Comparison of ENCODE assay signal across 1 cellular context in the genomic region with DNA sequence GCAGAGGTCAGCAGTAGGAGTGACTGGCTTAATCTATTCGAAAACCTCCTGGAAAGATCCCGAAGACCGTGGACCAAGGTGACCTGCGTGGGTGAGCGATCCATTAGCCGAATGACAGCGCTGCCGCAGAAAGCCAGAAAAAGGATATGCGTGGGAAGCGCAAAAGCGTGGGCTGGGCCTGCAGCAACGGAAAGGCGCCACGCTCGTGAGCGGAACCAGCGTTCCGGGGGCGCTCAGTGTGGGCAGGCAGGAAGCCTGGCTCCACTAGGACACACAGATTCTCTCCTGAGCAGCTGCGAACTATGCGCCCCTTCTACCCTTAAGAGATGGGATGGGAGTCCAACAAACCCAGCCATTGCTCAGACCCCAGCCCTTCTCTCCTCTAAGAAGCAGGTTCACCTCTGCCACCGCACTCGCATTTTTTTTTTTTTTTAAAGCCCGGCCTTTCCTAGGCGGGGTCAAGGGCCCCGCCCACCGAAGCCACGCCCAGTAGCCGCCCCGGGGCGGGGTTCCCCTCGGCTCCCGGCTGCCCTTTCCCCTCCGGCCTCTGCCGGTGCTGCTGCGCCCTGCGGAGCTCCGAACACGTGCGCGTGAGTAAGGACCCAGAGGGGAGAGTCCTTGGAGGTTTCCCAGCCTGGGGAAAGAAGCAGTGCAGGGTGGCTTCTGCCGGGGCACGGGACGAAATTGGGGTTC.
TF ChIP-seq lines count a peak whose summit lies in the region.

No MANE protein-coding gene starts in this region.

TF ChIP-seq in HepG2, 621 proteins besides CTCF, POLR2A, EP300 and RAD21 (continued from another document and continues in another):
- TF ChIP-seq ZFP41 (CRISPR knock-in tag; IDR thresholded peaks at IDR 0.05; ENCODE audit: borderline replicate concordance) (no peak), ELF1 (CRISPR knock-in tag; IDR thresholded peaks at IDR 0.05) (0 out of 2 replicates have a peak, but pooled peaks have one; percentile 41), NCOA5 (CRISPR knock-in tag; IDR thresholded peaks at IDR 0.05) (0 out of 2 replicates have a peak, but pooled peaks have one; percentile 23), TBX2 (CRISPR knock-in tag; IDR thresholded peaks at IDR 0.05; ENCODE audit: borderline replicate concordance) (peak; percentile 63), ZNF563 (CRISPR knock-in tag; IDR thresholded peaks at IDR 0.05) (0 out of 2 replicates have a peak, but pooled peaks have one; percentile 13), KLF12 (CRISPR knock-in tag; IDR thresholded peaks at IDR 0.05; ENCODE audit: borderline replicate concordance) (0 out of 2 replicates have a peak, but pooled peaks have one; percentile 27), ZFY (CRISPR knock-in tag; IDR thresholded peaks at IDR 0.05) (peak; percentile 86), HOXA3 (CRISPR knock-in tag; IDR thresholded peaks at IDR 0.05) (peak; percentile 60; the same call in 1 of the 2 replicates), ZFP62 (CRISPR knock-in tag; IDR thresholded peaks at IDR 0.05) (no peak), ZNF263 (CRISPR knock-in tag; IDR thresholded peaks at IDR 0.05) (peak; percentile 60; the same call in 1 of the 2 replicates), ZNF274 (CRISPR knock-in tag; IDR thresholded peaks at IDR 0.05) (no peak), KDM2A (CRISPR knock-in tag; IDR thresholded peaks at IDR 0.05; ENCODE audit: borderline replicate concordance, low read depth) (peak; percentile 52; the same call in 1 of the 2 replicates), MTF1 (CRISPR knock-in tag; IDR thresholded peaks at IDR 0.05) (no peak), RNF2 (conservative IDR thresholded peaks at IDR 0.05; ENCODE audit: low read depth) (0 out of 2 replicates have a peak, but pooled peaks have one; percentile 49), NCOR1 (IDR thresholded peaks at IDR 0.05; ENCODE audit: borderline replicate concordance, low read length) (peak; percentile 29; the same call in 1 of the 2 replicates), SP1 (IDR thresholded peaks at IDR 0.05) (no peak), SP1 (CRISPR knock-in tag; IDR thresholded peaks at IDR 0.05) (peak; percentile 80), ZNF180 (CRISPR knock-in tag; IDR thresholded peaks at IDR 0.05; ENCODE audit: borderline replicate concordance, low read depth) (0 out of 2 replicates have a peak, but pooled peaks have one; percentile 18), NFYC (CRISPR knock-in tag; IDR thresholded peaks at IDR 0.05) (no peak), ZNF329 (CRISPR knock-in tag; IDR thresholded peaks at IDR 0.05; ENCODE audit: low read depth) (0 out of 2 replicates have a peak, but pooled peaks have one; percentile 64), TAF1 (CRISPR knock-in tag; IDR thresholded peaks at IDR 0.05) (peak; percentile 97), MTA3 (CRISPR knock-in tag; IDR thresholded peaks at IDR 0.05) (no peak), TOE1 (CRISPR knock-in tag; IDR thresholded peaks at IDR 0.05) (peak; percentile 77; the same call in 1 of the 2 replicates), SMAD9 (CRISPR knock-in tag; IDR thresholded peaks at IDR 0.05) (no peak), NR1H2 (CRISPR knock-in tag; IDR thresholded peaks at IDR 0.05; ENCODE audit: borderline replicate concordance, low read depth) (no peak), ZNF672 (CRISPR knock-in tag; IDR thresholded peaks at IDR 0.05) (no peak), HMG20A (CRISPR knock-in tag; IDR thresholded peaks at IDR 0.05; ENCODE audit: borderline replicate concordance) (no peak), ATM (IDR thresholded peaks at IDR 0.05; ENCODE audit: borderline replicate concordance) (no peak), ZNF510 (CRISPR knock-in tag; IDR thresholded peaks at IDR 0.05; ENCODE audit: low read depth) (no peak)
- TF ChIP-seq, protein P1, sequence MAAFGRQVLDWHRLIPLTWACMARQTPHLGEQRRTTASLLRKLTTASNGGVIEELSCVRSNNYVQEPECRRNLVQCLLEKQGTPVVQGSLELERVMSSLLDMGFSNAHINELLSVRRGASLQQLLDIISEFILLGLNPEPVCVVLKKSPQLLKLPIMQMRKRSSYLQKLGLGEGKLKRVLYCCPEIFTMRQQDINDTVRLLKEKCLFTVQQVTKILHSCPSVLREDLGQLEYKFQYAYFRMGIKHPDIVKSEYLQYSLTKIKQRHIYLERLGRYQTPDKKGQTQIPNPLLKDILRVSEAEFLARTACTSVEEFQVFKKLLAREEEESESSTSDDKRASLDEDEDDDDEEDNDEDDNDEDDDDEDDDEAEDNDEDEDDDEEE (CRISPR knock-in tag; IDR thresholded peaks at IDR 0.05): no peak
- TF ChIP-seq, protein P2, sequence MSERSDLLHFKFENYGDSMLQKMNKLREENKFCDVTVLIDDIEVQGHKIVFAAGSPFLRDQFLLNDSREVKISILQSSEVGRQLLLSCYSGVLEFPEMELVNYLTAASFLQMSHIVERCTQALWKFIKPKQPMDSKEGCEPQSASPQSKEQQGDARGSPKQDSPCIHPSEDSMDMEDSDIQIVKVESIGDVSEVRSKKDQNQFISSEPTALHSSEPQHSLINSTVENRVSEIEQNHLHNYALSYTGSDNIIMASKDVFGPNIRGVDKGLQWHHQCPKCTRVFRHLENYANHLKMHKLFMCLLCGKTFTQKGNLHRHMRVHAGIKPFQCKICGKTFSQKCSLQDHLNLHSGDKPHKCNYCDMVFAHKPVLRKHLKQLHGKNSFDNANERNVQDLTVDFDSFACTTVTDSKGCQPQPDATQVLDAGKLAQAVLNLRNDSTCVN (CRISPR knock-in tag; IDR thresholded peaks at IDR 0.05; ENCODE audit: borderline replicate concordance): peak; percentile 17; the same call in 1 of the 2 replicates
- TF ChIP-seq, protein P3, sequence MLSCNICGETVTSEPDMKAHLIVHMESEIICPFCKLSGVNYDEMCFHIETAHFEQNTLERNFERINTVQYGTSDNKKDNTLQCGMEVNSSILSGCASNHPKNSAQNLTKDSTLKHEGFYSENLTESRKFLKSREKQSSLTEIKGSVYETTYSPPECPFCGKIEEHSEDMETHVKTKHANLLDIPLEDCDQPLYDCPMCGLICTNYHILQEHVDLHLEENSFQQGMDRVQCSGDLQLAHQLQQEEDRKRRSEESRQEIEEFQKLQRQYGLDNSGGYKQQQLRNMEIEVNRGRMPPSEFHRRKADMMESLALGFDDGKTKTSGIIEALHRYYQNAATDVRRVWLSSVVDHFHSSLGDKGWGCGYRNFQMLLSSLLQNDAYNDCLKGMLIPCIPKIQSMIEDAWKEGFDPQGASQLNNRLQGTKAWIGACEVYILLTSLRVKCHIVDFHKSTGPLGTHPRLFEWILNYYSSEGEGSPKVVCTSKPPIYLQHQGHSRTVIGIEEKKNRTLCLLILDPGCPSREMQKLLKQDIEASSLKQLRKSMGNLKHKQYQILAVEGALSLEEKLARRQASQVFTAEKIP (CRISPR knock-in tag; IDR thresholded peaks at IDR 0.05; ENCODE audit: borderline replicate concordance): no peak
- TF ChIP-seq, protein P4, sequence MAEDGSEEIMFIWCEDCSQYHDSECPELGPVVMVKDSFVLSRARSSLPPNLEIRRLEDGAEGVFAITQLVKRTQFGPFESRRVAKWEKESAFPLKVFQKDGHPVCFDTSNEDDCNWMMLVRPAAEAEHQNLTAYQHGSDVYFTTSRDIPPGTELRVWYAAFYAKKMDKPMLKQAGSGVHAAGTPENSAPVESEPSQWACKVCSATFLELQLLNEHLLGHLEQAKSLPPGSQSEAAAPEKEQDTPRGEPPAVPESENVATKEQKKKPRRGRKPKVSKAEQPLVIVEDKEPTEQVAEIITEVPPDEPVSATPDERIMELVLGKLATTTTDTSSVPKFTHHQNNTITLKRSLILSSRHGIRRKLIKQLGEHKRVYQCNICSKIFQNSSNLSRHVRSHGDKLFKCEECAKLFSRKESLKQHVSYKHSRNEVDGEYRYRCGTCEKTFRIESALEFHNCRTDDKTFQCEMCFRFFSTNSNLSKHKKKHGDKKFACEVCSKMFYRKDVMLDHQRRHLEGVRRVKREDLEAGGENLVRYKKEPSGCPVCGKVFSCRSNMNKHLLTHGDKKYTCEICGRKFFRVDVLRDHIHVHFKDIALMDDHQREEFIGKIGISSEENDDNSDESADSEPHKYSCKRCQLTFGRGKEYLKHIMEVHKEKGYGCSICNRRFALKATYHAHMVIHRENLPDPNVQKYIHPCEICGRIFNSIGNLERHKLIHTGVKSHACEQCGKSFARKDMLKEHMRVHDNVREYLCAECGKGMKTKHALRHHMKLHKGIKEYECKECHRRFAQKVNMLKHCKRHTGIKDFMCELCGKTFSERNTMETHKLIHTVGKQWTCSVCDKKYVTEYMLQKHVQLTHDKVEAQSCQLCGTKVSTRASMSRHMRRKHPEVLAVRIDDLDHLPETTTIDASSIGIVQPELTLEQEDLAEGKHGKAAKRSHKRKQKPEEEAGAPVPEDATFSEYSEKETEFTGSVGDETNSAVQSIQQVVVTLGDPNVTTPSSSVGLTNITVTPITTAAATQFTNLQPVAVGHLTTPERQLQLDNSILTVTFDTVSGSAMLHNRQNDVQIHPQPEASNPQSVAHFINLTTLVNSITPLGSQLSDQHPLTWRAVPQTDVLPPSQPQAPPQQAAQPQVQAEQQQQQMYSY (CRISPR knock-in tag; IDR thresholded peaks at IDR 0.05): no peak
- TF ChIP-seq, protein P5, sequence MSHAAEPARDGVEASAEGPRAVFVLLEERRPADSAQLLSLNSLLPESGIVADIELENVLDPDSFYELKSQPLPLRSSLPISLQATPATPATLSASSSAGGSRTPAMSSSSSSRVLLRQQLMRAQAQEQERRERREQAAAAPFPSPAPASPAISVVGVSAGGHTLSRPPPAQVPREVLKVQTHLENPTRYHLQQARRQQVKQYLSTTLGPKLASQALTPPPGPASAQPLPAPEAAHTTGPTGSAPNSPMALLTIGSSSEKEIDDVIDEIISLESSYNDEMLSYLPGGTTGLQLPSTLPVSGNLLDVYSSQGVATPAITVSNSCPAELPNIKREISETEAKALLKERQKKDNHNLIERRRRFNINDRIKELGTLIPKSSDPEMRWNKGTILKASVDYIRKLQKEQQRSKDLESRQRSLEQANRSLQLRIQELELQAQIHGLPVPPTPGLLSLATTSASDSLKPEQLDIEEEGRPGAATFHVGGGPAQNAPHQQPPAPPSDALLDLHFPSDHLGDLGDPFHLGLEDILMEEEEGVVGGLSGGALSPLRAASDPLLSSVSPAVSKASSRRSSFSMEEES (CRISPR knock-in tag; IDR thresholded peaks at IDR 0.05): peak; percentile 63
- TF ChIP-seq, protein P6, sequence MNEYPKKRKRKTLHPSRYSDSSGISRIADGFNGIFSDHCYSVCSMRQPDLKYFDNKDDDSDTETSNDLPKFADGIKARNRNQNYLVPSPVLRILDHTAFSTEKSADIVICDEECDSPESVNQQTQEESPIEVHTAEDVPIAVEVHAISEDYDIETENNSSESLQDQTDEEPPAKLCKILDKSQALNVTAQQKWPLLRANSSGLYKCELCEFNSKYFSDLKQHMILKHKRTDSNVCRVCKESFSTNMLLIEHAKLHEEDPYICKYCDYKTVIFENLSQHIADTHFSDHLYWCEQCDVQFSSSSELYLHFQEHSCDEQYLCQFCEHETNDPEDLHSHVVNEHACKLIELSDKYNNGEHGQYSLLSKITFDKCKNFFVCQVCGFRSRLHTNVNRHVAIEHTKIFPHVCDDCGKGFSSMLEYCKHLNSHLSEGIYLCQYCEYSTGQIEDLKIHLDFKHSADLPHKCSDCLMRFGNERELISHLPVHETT (CRISPR knock-in tag; conservative IDR thresholded peaks at IDR 0.05): no peak
- TF ChIP-seq, protein P7, sequence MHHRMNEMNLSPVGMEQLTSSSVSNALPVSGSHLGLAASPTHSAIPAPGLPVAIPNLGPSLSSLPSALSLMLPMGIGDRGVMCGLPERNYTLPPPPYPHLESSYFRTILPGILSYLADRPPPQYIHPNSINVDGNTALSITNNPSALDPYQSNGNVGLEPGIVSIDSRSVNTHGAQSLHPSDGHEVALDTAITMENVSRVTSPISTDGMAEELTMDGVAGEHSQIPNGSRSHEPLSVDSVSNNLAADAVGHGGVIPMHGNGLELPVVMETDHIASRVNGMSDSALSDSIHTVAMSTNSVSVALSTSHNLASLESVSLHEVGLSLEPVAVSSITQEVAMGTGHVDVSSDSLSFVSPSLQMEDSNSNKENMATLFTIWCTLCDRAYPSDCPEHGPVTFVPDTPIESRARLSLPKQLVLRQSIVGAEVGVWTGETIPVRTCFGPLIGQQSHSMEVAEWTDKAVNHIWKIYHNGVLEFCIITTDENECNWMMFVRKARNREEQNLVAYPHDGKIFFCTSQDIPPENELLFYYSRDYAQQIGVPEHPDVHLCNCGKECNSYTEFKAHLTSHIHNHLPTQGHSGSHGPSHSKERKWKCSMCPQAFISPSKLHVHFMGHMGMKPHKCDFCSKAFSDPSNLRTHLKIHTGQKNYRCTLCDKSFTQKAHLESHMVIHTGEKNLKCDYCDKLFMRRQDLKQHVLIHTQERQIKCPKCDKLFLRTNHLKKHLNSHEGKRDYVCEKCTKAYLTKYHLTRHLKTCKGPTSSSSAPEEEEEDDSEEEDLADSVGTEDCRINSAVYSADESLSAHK (CRISPR knock-in tag; IDR thresholded peaks at IDR 0.05; ENCODE audit: borderline replicate concordance): no peak
- TF ChIP-seq, protein P8, sequence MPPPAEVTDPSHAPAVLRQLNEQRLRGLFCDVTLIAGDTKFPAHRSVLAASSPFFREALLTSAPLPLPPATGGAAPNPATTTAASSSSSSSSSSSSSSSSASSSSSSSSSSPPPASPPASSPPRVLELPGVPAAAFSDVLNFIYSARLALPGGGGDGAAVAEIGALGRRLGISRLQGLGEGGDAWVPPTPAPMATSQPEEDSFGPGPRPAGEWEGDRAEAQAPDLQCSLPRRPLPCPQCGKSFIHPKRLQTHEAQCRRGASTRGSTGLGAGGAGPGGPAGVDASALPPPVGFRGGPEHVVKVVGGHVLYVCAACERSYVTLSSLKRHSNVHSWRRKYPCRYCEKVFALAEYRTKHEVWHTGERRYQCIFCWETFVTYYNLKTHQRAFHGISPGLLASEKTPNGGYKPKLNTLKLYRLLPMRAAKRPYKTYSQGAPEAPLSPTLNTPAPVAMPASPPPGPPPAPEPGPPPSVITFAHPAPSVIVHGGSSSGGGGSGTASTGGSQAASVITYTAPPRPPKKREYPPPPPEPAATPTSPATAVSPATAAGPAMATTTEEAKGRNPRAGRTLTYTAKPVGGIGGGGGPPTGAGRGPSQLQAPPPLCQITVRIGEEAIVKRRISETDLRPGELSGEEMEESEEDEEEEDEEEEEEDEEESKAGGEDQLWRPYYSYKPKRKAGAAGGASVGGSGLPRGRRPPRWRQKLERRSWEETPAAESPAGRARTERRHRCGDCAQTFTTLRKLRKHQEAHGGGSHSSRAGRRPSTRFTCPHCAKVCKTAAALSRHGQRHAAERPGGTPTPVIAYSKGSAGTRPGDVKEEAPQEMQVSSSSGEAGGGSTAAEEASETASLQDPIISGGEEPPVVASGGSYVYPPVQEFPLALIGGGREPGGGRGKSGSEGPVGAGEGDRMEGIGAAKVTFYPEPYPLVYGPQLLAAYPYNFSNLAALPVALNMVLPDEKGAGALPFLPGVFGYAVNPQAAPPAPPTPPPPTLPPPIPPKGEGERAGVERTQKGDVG (CRISPR knock-in tag; IDR thresholded peaks at IDR 0.05; ENCODE audit: borderline replicate concordance): no peak
- TF ChIP-seq, protein P9, sequence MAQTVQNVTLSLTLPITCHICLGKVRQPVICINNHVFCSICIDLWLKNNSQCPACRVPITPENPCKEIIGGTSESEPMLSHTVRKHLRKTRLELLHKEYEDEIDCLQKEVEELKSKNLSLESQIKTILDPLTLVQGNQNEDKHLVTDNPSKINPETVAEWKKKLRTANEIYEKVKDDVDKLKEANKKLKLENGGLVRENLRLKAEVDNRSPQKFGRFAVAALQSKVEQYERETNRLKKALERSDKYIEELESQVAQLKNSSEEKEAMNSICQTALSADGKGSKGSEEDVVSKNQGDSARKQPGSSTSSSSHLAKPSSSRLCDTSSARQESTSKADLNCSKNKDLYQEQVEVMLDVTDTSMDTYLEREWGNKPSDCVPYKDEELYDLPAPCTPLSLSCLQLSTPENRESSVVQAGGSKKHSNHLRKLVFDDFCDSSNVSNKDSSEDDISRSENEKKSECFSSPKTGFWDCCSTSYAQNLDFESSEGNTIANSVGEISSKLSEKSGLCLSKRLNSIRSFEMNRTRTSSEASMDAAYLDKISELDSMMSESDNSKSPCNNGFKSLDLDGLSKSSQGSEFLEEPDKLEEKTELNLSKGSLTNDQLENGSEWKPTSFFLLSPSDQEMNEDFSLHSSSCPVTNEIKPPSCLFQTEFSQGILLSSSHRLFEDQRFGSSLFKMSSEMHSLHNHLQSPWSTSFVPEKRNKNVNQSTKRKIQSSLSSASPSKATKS (CRISPR knock-in tag; IDR thresholded peaks at IDR 0.05): no peak
